Comparison of ENCODE assay signal across 31 cellular contexts in genomic region chr1:91774520-91775203, GRCh38.
A peak's percentile ranks its signal among the peaks of the same experiment; 100 is the strongest.
DNase-seq lines count a peak whose midpoint lies in the region; ATAC-seq and TF ChIP-seq lines count a peak whose summit lies in the region.
"Had no signal": no experiment of that assay in that cellular context is flagged by ENCODE, and none has a peak within 500 bp of the region (broad histone marks: within the 10 kb centered on the region; RNA-seq: fewer than 3 reads in every experiment).

No MANE protein-coding gene starts in this region.

- intact Hi-C loops in IMR-90 (cut with micrococcal nuclease), result loop anchor here (2.0 kb wide), 1 partner anchor 14 kb away; no protein-coding TSS in a partner anchor

- H3K4me1 ChIP-seq in IMR-90 (ENCODE audit: control insufficient read depth, insufficient read depth, low read length) (0 out of 2 replicates have a peak, but pooled peaks cover 2% of the 10 kb centered on the region), liver (ENCODE audit: control insufficient read depth in 4 of 4, insufficient read depth in 4 of 4, low read length in 3 of 4) (peaks cover 14 to 40% (median 28%) of the 10 kb centered on the region in 4 donors), Karpas-422 (ENCODE audit: low read length) (no peaks in the 10 kb centered on the region)

- H3K4me3 Mint-ChIP-seq in T-helper 2 cell treated with Interferon-gamma antibody and Interleukin-4, amounts not matched to agents 5 μg/mL and 100 μg/mL, for 36 hours, result no peak overlapping the region
- H3K4me3 Mint-ChIP-seq: activated CD4-positive, alpha-beta T cell treated with anti-CD3 and anti-CD28 coated beads, Interleukin-2, amount 10 ng/mL, durations not matched to agents 7 days and 5 days; activated naive CD8-positive, alpha-beta T cell treated with anti-CD3 and anti-CD28 coated beads for 36 hours; activated T-helper 17 cell treated with anti-CD3 and anti-CD28 coated beads, Interleukin-2, amount 50 U/mL, for 72 hours; B cell; brain; endodermal cell; IgD-negative memory B cell; stimulated activated naive CD8-positive, alpha-beta T cell treated with anti-CD3 and anti-CD28 coated beads, Interleukin-15, amount 100 ng/mL, for 72 hours; T-helper 17 cell had no signal

- no peak for TF ChIP-seq RAD21 in IMR-90 (IDR thresholded peaks at IDR 0.05; ENCODE audit: low read length)
- TF ChIP-seq RAD21 in liver (IDR thresholded peaks at IDR 0.05), result no peak

- no peak overlapping the region for H2BK20ac ChIP-seq in IMR-90 (ENCODE audit: low read depth, low read length)

- H3K14ac ChIP-seq in IMR-90 (replicated peaks; ENCODE audit: low read depth, low read length), result no peak overlapping the region

- H3K27me3 Mint-ChIP-seq in T-helper 2 cell treated with Interferon-gamma antibody and Interleukin-4, amounts not matched to agents 5 μg/mL and 100 μg/mL, for 36 hours (ENCODE audit: low read depth), result no peaks in the 10 kb centered on the region
- H3K27me3 Mint-ChIP-seq: activated CD4-positive, alpha-beta T cell treated with anti-CD3 and anti-CD28 coated beads, Interleukin-2, amount 10 ng/mL, durations not matched to agents 7 days and 5 days; activated naive CD8-positive, alpha-beta T cell treated with anti-CD3 and anti-CD28 coated beads for 36 hours; activated T-helper 17 cell treated with anti-CD3 and anti-CD28 coated beads, Interleukin-2, amount 50 U/mL, for 72 hours; B cell; stimulated activated naive CD8-positive, alpha-beta T cell treated with anti-CD3 and anti-CD28 coated beads, Interleukin-15, amount 100 ng/mL, for 72 hours; T-helper 17 cell had no signal

- H4K20me1 ChIP-seq in IMR-90 (ENCODE audit: insufficient read depth, low read length) (no peaks in the 10 kb centered on the region), Karpas-422 (ENCODE audit: insufficient read depth, low read depth, low read length) (no peaks in the 10 kb centered on the region)

- H3K27me3 ChIP-seq in IMR-90 (ENCODE audit: control insufficient read depth, insufficient read depth, low read length) (no peaks in the 10 kb centered on the region), liver (ENCODE audit: control insufficient read depth in 4 of 4, insufficient read depth in 4 of 4, low read length in 3 of 4) (no peaks in the 10 kb centered on the region), Karpas-422 (ENCODE audit: low read length) (no peaks in the 10 kb centered on the region)
- H3K27me3 ChIP-seq: MG63, neutrophil, upper lobe of left lung had no signal

- 56% methylated on average over 3 of the region's 7 CpGs; no CpG with 5 or more reads in 1 of the 2 experiments for WGBS in IMR-90 (ENCODE audit: extremely low coverage in 2 of 2, insufficient read length in 1 of 2), 2 experiments
- 70% methylated on average over 7 of the region's 7 CpGs for WGBS in liver

- POLR2A ChIA-PET in IMR-90 (lab: Charles Lee; ENCODE audit: unreplicated experiment), result no interaction called here

- no peak overlapping the region for H3K18ac ChIP-seq in IMR-90 (ENCODE audit: low read depth, low read length)

- TF ChIP-seq CTCF in IMR-90 (conservative IDR thresholded peaks at IDR 0.05; ENCODE audit: low read depth, low read length), result no peak
- no peak for TF ChIP-seq CTCF in liver (IDR thresholded peaks at IDR 0.05; ENCODE audit: low read depth, low read length, missing input control)

- DNase-seq in AG08395 (ENCODE audit: low spot score) (peak; percentile 74), IMR-90 (peak; percentile 89), fibroblast of gingiva (ENCODE audit: low read depth) (peak; percentile 49), COLO668 (lab: John Stamatoyannopoulos, UW; ENCODE audit: unreplicated experiment) (no peak), Karpas-422 (no peak), NCI-H2081 treated with DMSO at 0.1 percent for 48 hours (lab: John Stamatoyannopoulos, UW) (no peak)
- no peak for DNase-seq in T-helper 2 cell treated with Interferon-gamma antibody and Interleukin-4, amounts not matched to agents 5 μg/mL and 100 μg/mL, for 36 hours (ENCODE audit: low spot score)
- DNase-seq: 8988T; activated CD4-positive, alpha-beta T cell treated with anti-CD3 and anti-CD28 coated beads, Interleukin-2, amount 10 ng/mL, durations not matched to agents 7 days and 5 days; activated naive CD8-positive, alpha-beta T cell treated with anti-CD3 and anti-CD28 coated beads for 36 hours; DMS79; endodermal cell; foreskin melanocyte; hypothalamus; islet precursor cell; MG63; NCI-H1417; NCI-H510A treated with DMSO at 0.1 percent for 48 hours; stimulated activated CD4-positive, alpha-beta T cell treated with anti-CD3 and anti-CD28 coated beads, Interleukin-4, amount 100 ng/mL, for 4 hours; stimulated activated naive CD8-positive, alpha-beta T cell treated with anti-CD3 and anti-CD28 coated beads, Interleukin-15, amount 100 ng/mL, for 72 hours; T-helper 17 cell; upper lobe of left lung had no signal

- BruUV-seq in IMR-90 (replicated peaks; lab: Mats Ljungman, UMichigan), result no TSS peak

- H3K4me3 ChIP-seq in IMR-90 (ENCODE audit: insufficient read depth, low read depth, low read length) (no peak overlapping the region), liver (ENCODE audit: low read depth in 1 of 3, low read length in 3 of 3) (no peak overlapping the region), Karpas-422 (ENCODE audit: low read length) (no peak overlapping the region)
- H3K4me3 ChIP-seq: coronary artery, MG63, upper lobe of left lung had no signal

- no peak overlapping the region for H4K5ac ChIP-seq in IMR-90 (ENCODE audit: low read depth, low read length)

- no peak overlapping the region for H2BK15ac ChIP-seq in IMR-90 (ENCODE audit: low read depth, low read length)

- no peaks in the 10 kb centered on the region for H3K9me3 Mint-ChIP-seq in T-helper 2 cell treated with Interferon-gamma antibody and Interleukin-4, amounts not matched to agents 5 μg/mL and 100 μg/mL, for 36 hours
- H3K9me3 Mint-ChIP-seq: activated naive CD8-positive, alpha-beta T cell treated with anti-CD3 and anti-CD28 coated beads for 36 hours; activated T-helper 17 cell treated with anti-CD3 and anti-CD28 coated beads, Interleukin-2, amount 50 U/mL, for 72 hours; stimulated activated naive CD8-positive, alpha-beta T cell treated with anti-CD3 and anti-CD28 coated beads, Interleukin-15, amount 100 ng/mL, for 72 hours had no signal

- no peak overlapping the region for H3K4ac ChIP-seq in IMR-90 (ENCODE audit: low read depth, low read length)

- CTCF ChIA-PET in IMR-90 (lab: Yijun Ruan, JAX), result no interaction called here

- peaks cover 4% of the 10 kb centered on the region for H3K4me1 Mint-ChIP-seq in T-helper 2 cell treated with Interferon-gamma antibody and Interleukin-4, amounts not matched to agents 5 μg/mL and 100 μg/mL, for 36 hours (ENCODE audit: low read depth)
- H3K4me1 Mint-ChIP-seq: activated CD4-positive, alpha-beta T cell treated with anti-CD3 and anti-CD28 coated beads, Interleukin-2, amount 10 ng/mL, durations not matched to agents 7 days and 5 days; activated T-helper 17 cell treated with anti-CD3 and anti-CD28 coated beads, Interleukin-2, amount 50 U/mL, for 72 hours; B cell; IgD-negative memory B cell; stimulated activated naive CD8-positive, alpha-beta T cell treated with anti-CD3 and anti-CD28 coated beads, Interleukin-15, amount 100 ng/mL, for 72 hours had no signal

- in situ Hi-C loops in IMR-90 (cut with MboI; ENCODE audit: low sequenced_read_pairs), result no loop called here

- peaks cover 1% of the 10 kb centered on the region for H3K36me3 Mint-ChIP-seq in T-helper 2 cell treated with Interferon-gamma antibody and Interleukin-4, amounts not matched to agents 5 μg/mL and 100 μg/mL, for 36 hours (ENCODE audit: low read depth)
- H3K36me3 Mint-ChIP-seq: activated naive CD8-positive, alpha-beta T cell treated with anti-CD3 and anti-CD28 coated beads for 36 hours; brain had no signal

- no peak overlapping the region for H4K91ac ChIP-seq in IMR-90 (ENCODE audit: insufficient read depth, low read depth, low read length)

- H3K9me3 ChIP-seq in IMR-90 (ENCODE audit: control insufficient read depth, insufficient read depth, low read length) (no peaks in the 10 kb centered on the region), liver (ENCODE audit: control insufficient read depth in 4 of 4, low read length in 3 of 4) (no peaks in the 10 kb centered on the region), Karpas-422 (ENCODE audit: low read length) (no peaks in the 10 kb centered on the region)
- H3K9me3 ChIP-seq: MG63, neutrophil, upper lobe of left lung had no signal

- no peak overlapping the region for H2AK9ac ChIP-seq in IMR-90 (replicated peaks; ENCODE audit: low read depth, low read length, poor library complexity)

- H3K9me2 ChIP-seq in Karpas-422 (replicated peaks; ENCODE audit: insufficient read depth, low read length), result no peaks in the 10 kb centered on the region

- dilution Hi-C loops in IMR-90 (cut with HindIII; ENCODE audit: low sequenced_read_pairs, unreplicated experiment), result no loop called here

- H3K4me2 ChIP-seq in IMR-90 (ENCODE audit: low read depth, low read length) (no peak overlapping the region), Karpas-422 (ENCODE audit: low read depth, low read length, poor library complexity, severe bottlenecking) (no peak overlapping the region)

- H3K27ac ChIP-seq in IMR-90 (ENCODE audit: insufficient read depth, low read length) (no peak overlapping the region), liver (ENCODE audit: low read depth in 1 of 2, low read length in 2 of 2) (peak overlapping the region; percentile 75 to 76), Karpas-422 (ENCODE audit: low read length) (no peak overlapping the region)
- H3K27ac ChIP-seq: coronary artery, HL-60, neutrophil, VCaP had no signal

- H3K9ac ChIP-seq in IMR-90 (ENCODE audit: low read depth, low read length), result no peak overlapping the region
- no peak overlapping the region for H3K9ac ChIP-seq in liver (ENCODE audit: low read depth in 1 of 2, low read length in 2 of 2)
- no peak overlapping the region for H3K9ac ChIP-seq in Karpas-422 (ENCODE audit: low read length)

- H2AFZ ChIP-seq in IMR-90 (replicated peaks; ENCODE audit: low read length, poor library complexity) (no peak overlapping the region), Karpas-422 (ENCODE audit: low read length) (no peak overlapping the region)

- H3K79me1 ChIP-seq in IMR-90 (ENCODE audit: low read depth in 1 of 2, low read length in 2 of 2), result no peaks in the 10 kb centered on the region

- no peak overlapping the region for H3K56ac ChIP-seq in IMR-90 (ENCODE audit: extremely low read depth, insufficient read depth, low read length)

- no peaks in the 10 kb centered on the region for H3K36me3 ChIP-seq in IMR-90 (ENCODE audit: control insufficient read depth, insufficient read depth, low read length)
- H3K36me3 ChIP-seq in liver (ENCODE audit: control insufficient read depth in 4 of 4, insufficient read depth in 3 of 4, low read depth in 1 of 4, low read length in 3 of 4), result no peaks in the 10 kb centered on the region
- H3K36me3 ChIP-seq in Karpas-422 (ENCODE audit: insufficient read depth, low read length), result no peaks in the 10 kb centered on the region
- H3K36me3 ChIP-seq: MG63, neutrophil, upper lobe of left lung had no signal

- no peaks in the 10 kb centered on the region for H3K79me2 ChIP-seq in Karpas-422 (ENCODE audit: low read length)

- no peak for TF ChIP-seq POLR2A in IMR-90 (IDR thresholded peaks at IDR 0.05; ENCODE audit: low read depth, low read length)

- no peak overlapping the region for H3K27ac Mint-ChIP-seq in T-helper 2 cell treated with Interferon-gamma antibody and Interleukin-4, amounts not matched to agents 5 μg/mL and 100 μg/mL, for 36 hours
- H3K27ac Mint-ChIP-seq: activated CD4-positive, alpha-beta T cell treated with anti-CD3 and anti-CD28 coated beads, Interleukin-2, amount 10 ng/mL, durations not matched to agents 7 days and 5 days; activated naive CD8-positive, alpha-beta T cell treated with anti-CD3 and anti-CD28 coated beads for 36 hours; activated T-helper 17 cell treated with anti-CD3 and anti-CD28 coated beads, Interleukin-2, amount 50 U/mL, for 72 hours; B cell; brain; endodermal cell; IgD-negative memory B cell; stimulated activated naive CD8-positive, alpha-beta T cell treated with anti-CD3 and anti-CD28 coated beads, Interleukin-15, amount 100 ng/mL, for 72 hours; T-helper 17 cell had no signal

- no peak overlapping the region for H2AK5ac ChIP-seq in IMR-90 (ENCODE audit: low read depth, low read length)

- no peak overlapping the region for H2BK120ac ChIP-seq in IMR-90 (ENCODE audit: low read depth, low read length)

- peak; percentile 86 for ATAC-seq in IMR-90 (ENCODE audit: low read depth)
- ATAC-seq: activated T-helper 17 cell treated with anti-CD3 and anti-CD28 coated beads, Interleukin-2, amount 50 U/mL, for 72 hours; stimulated activated naive CD8-positive, alpha-beta T cell treated with anti-CD3 and anti-CD28 coated beads, Interleukin-15, amount 100 ng/mL, for 72 hours; T-helper 17 cell had no signal

- no peak overlapping the region for H4K8ac ChIP-seq in IMR-90 (ENCODE audit: low read depth in 2 of 2, low read length in 2 of 2)

- H2BK5ac ChIP-seq in IMR-90 (ENCODE audit: low read depth, low read length, poor library complexity, severe bottlenecking), result no peak overlapping the region

- no peak overlapping the region for H3K23ac ChIP-seq in IMR-90 (ENCODE audit: low read depth, low read length)

- no peaks in the 10 kb centered on the region for H3K9me1 ChIP-seq in IMR-90 (ENCODE audit: insufficient read depth, low read length)

Comparison
In these comparisons a context has a peak if more than half of its experiments do, and no peak if none do; other contexts are left out.
1. DNase-seq: peak in AG08395 (single experiment), IMR-90 (single experiment) and fibroblast of gingiva (single experiment); none in COLO668 (single experiment), T-helper 2 cell treated with Interferon-gamma antibody and Interleukin-4, amounts not matched to agents 5 μg/mL and 100 μg/mL, for 36 hours (single experiment), Karpas-422 (single experiment) and NCI-H2081 treated with DMSO at 0.1 percent for 48 hours (single experiment).
2. H3K27ac ChIP-seq: peak in liver (2 of 2); none in IMR-90 (single experiment) and Karpas-422 (single experiment).